8 cellular contexts compared by ENCODE assay signal in the genomic region with DNA sequence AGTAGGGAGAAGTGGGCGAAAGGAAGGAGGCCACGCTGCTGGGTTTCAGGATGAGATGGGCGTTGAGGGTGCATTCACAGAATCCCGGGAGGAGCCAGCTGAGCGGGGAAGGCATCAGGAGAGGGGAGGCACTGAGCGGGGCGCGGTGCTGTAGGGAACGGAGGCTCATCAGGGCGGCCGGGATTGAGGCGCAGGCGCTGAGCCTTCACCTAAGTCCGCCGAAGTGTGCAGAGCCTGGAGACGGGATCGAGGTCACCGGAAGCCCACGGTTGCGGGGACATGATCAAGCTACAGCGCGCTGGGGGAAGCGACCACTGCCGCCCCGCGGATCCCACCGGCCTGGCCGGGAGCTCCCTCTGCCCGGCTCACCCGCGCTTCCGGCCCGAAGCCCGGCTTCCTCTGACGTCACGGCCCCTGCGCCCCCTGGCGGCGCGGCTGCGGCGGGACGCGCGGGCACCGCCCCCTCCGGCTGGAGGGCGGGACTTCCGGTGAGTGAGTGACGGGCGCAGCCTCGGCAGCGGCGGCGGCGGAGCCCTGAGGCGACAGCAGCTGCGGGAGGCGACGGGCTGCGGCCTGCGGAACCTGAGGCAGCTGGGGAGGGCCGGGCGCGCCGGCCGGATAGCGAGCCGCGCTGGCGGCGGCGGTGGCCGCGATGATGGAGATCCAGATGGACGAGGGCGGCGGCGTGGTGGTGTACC. TPM values are rescaled to one million over a fixed set of nuclear protein-coding genes. Genes with fewer than 3 reads are reported as not detected.
DNase-seq lines count a peak whose midpoint lies in the region; ATAC-seq and TF ChIP-seq lines count a peak whose summit lies in the region.

A gene with protein sequence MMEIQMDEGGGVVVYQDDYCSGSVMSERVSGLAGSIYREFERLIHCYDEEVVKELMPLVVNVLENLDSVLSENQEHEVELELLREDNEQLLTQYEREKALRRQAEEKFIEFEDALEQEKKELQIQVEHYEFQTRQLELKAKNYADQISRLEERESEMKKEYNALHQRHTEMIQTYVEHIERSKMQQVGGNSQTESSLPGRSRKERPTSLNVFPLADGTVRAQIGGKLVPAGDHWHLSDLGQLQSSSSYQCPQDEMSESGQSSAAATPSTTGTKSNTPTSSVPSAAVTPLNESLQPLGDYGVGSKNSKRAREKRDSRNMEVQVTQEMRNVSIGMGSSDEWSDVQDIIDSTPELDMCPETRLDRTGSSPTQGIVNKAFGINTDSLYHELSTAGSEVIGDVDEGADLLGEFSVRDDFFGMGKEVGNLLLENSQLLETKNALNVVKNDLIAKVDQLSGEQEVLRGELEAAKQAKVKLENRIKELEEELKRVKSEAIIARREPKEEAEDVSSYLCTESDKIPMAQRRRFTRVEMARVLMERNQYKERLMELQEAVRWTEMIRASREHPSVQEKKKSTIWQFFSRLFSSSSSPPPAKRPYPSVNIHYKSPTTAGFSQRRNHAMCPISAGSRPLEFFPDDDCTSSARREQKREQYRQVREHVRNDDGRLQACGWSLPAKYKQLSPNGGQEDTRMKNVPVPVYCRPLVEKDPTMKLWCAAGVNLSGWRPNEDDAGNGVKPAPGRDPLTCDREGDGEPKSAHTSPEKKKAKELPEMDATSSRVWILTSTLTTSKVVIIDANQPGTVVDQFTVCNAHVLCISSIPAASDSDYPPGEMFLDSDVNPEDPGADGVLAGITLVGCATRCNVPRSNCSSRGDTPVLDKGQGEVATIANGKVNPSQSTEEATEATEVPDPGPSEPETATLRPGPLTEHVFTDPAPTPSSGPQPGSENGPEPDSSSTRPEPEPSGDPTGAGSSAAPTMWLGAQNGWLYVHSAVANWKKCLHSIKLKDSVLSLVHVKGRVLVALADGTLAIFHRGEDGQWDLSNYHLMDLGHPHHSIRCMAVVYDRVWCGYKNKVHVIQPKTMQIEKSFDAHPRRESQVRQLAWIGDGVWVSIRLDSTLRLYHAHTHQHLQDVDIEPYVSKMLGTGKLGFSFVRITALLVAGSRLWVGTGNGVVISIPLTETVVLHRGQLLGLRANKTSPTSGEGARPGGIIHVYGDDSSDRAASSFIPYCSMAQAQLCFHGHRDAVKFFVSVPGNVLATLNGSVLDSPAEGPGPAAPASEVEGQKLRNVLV (N-terminal part only) (plus strand): TSS at position 508 of the 698 bp plus-strand sequence. CDS start 145 bp downstream, at position 653.

- H3K4me1 Mint-ChIP-seq in T-helper 17 cell, result peaks cover 24% of the 10 kb centered on the region

- H3K36me3 ChIP-seq in right atrium auricular region (no peaks in the 10 kb centered on the region), uterus (no peaks in the 10 kb centered on the region)

- peak within 1 kb of the TSS; percentile 100 for H3K27ac Mint-ChIP-seq in T-helper 17 cell

- intact Hi-C loops in uterus (cut with DNase I; ENCODE audit: low total_unique reads), result no loop called here

- H3K9me3 ChIP-seq in T-helper 17 cell (ENCODE audit: control insufficient read depth, low read length, poor library complexity, severe bottlenecking) (no peaks in the 10 kb centered on the region), right atrium auricular region (no peaks in the 10 kb centered on the region), uterus (no peaks in the 10 kb centered on the region)

- H3K4me3 ChIP-seq in right atrium auricular region (peak within 1 kb of the TSS; percentile 78 to 88), uterus (peak within 1 kb of the TSS; percentile 66 to 83)

- H3K27me3 Mint-ChIP-seq in T-helper 17 cell, result no peaks in the 10 kb centered on the region

- peaks cover 4% of the 10 kb centered on the region for H3K36me3 Mint-ChIP-seq in T-helper 17 cell (ENCODE audit: low read depth)

- H3K27me3 ChIP-seq in right atrium auricular region (no peaks in the 10 kb centered on the region), uterus (no peaks in the 10 kb centered on the region)

- peak within 1 kb of the TSS; percentile 94 to 95 for H3K27ac ChIP-seq in right atrium auricular region
- H3K27ac ChIP-seq in uterus, result peak within 1 kb of the TSS; percentile 81 to 91

- H3K4me1 ChIP-seq in right atrium auricular region (peaks cover 0 to 46% of the 10 kb centered on the region in 2 donors), uterus (peaks cover 0 to 20% of the 10 kb centered on the region in 2 donors)

- TF ChIP-seq CTCF in right atrium auricular region (IDR thresholded peaks at IDR 0.05) (peak; percentile 94), uterus (IDR thresholded peaks at IDR 0.05) (peak; percentile 47 to 100 (median 100))

- ATAC-seq in HG02870 (IDR thresholded peaks at IDR 0.05; ENCODE audit: unreplicated experiment) (peak; percentile 79), T-helper 17 cell (peak; percentile 87)

- H3K4me3 Mint-ChIP-seq in T-helper 17 cell, result peak within 1 kb of the TSS; percentile 99

- peak; percentile 92 for DNase-seq in NCI-H146 (lab: John Stamatoyannopoulos, UW)
- DNase-seq in T-helper 17 cell, result peak; percentile 95 to 99 (median 99)
- peak; percentile 48 to 96 (median 86) for DNase-seq in amygdala (lab: John Stamatoyannopoulos, UW)
- peak; percentile 92 for DNase-seq in right atrium auricular region (ENCODE audit: low spot score)
- peak; percentile 92 for DNase-seq in putamen (ENCODE audit: low spot score)
- DNase-seq in uterus, result peak; percentile 82 to 95

- TF ChIP-seq POLR2A in GM15510 (IDR thresholded peaks at IDR 0.05; ENCODE audit: borderline replicate concordance, extremely low read depth, insufficient read length) (peak; percentile 98), uterus (IDR thresholded peaks at IDR 0.05) (peak; percentile 92 to 98)

RNA-seq across cellular contexts. Expression of the gene that starts here (rescaled TPM):
- total RNA-seq in T-helper 17 cell (100 to 1,000 TPM; 221 to 247 TPM), right atrium auricular region (10 to 100 TPM; 43.1 to 43.3 TPM), uterus (100 to 1,000 TPM in 1 of 4 donors, 10 to 100 TPM in 3; 17.4 to 113 (median 77.8) TPM)

Comparison
In these comparisons a context has a peak if more than half of its experiments do, and no peak if none do; other contexts are left out.
1. Peak in every context shown above with its lines: DNase-seq, ATAC-seq, H3K4me3 ChIP-seq and H3K27ac ChIP-seq.